ENCODE assay signal across 1 cellular context in the genomic region with DNA sequence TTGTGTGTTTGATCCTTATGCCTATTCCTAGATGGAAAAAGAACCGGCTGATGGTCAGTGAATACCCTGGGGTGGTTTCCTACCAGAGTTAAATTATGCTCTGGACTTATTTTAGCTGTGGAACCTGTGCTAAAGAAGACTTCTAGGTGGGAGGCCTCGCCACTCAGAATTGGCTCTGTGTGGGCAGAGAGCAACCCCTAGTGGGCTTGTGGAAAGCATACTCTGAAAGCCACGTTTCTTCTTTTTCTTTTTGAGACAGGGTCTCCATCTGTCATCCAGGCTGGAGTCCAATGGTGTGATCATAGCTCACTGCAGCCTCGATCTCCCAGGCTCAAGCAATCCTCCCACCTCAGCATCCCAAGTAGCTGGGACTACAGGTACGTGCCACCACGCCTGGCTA.
TF ChIP-seq lines count a peak whose summit lies in the region.

No MANE protein-coding gene starts in this region.

TF ChIP-seq in HEK293, 187 proteins besides CTCF, POLR2A, EP300 and RAD21:
- TF ChIP-seq ZNF654 (tag by site-specific recombination; IDR thresholded peaks at IDR 0.05; ENCODE audit: low read depth), result 0 out of 2 replicates have a peak, but pooled peaks have one; percentile 15
